In the genomic region with DNA sequence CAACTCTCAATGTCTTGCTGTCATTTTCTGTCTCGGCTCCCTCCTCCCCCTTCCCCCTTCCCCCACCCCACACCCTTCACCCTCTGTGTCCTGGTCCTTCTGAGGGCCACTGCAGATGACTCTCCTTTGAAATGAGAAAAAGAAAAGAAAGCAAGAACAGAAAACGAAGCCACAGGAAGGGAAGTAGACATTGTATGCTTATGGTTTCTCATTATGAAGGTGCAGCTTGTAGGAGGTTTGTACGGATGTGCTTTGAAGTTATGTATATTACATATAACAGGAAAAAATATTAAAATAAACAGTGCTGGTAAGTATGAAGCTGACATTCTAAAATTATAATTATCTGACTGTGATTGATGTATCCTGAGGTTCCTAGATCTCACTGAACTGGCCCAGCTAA, we compare ENCODE assay signal across 20 cellular contexts.
"Had no signal": no experiment of that assay in that cellular context is flagged by ENCODE, and none has a peak within 500 bp of the region (broad histone marks: within the 10 kb centered on the region; RNA-seq: fewer than 3 reads in every experiment).

No MANE protein-coding gene starts in this region.

- H3K4me3 Mint-ChIP-seq: activated T-cell treated with anti-CD3 and anti-CD28 coated beads, Interleukin-2, amount 50 U/mL, for 24 hours; IgD-negative memory B cell; T-helper 17 cell; WTC11 had no signal

- H3K4me1 Mint-ChIP-seq: IgD-negative memory B cell, WTC11 had no signal

- H3K36me3 Mint-ChIP-seq: IgD-negative memory B cell, WTC11 had no signal

- H3K27ac Mint-ChIP-seq: activated T-cell treated with anti-CD3 and anti-CD28 coated beads, Interleukin-2, amount 50 U/mL, for 24 hours; IgD-negative memory B cell; T-helper 17 cell; WTC11 had no signal

- DNase-seq: activated CD4-positive, CD25-positive, alpha-beta regulatory T cell treated with anti-CD3 and anti-CD28 coated beads, Interleukin-2, amount 50 U/mL, for 72 hours; activated CD8-positive, alpha-beta memory T cell treated with anti-CD3 and anti-CD28 coated beads, Interleukin-2, amount 50 U/mL, for 48 hours; activated T-cell treated with anti-CD3 and anti-CD28 coated beads, Interleukin-2, amount 50 U/mL, for 24 hours; aorta; colonic mucosa; KG1; MV-4-11; NCI-H1105; NCI-H1436; NCI-H1694 treated with DMSO at 0.1 percent for 48 hours; NCI-H2029 treated with DMSO at 0.1 percent for 48 hours; NCI-H345; NCI-H510A; NCI-H526 treated with DMSO at 0.1 percent for 48 hours; NCI-H82; SIG-M5; T-helper 17 cell; T-helper 9 cell had no signal

- ATAC-seq: T-helper 17 cell, WTC11 had no signal

- H3K9me3 Mint-ChIP-seq: activated T-cell treated with anti-CD3 and anti-CD28 coated beads, Interleukin-2, amount 50 U/mL, for 24 hours; IgD-negative memory B cell; WTC11 had no signal

- H3K27me3 Mint-ChIP-seq: activated T-cell treated with anti-CD3 and anti-CD28 coated beads, Interleukin-2, amount 50 U/mL, for 24 hours had no signal
